In genomic region chr13:49569993-49570689, GRCh38 we compare ENCODE assay signal across 1 cellular context.
TF ChIP-seq lines count a peak whose summit lies in the region.

No MANE protein-coding gene starts in this region.

TF ChIP-seq in endothelial cell of umbilical vein, 7 proteins besides CTCF, POLR2A, EP300 and RAD21:
- TF ChIP-seq MAX (IDR thresholded peaks at IDR 0.05; ENCODE audit: insufficient read depth, insufficient read length) (no peak), FOS (IDR thresholded peaks at IDR 0.05; ENCODE audit: borderline replicate concordance, insufficient read depth, low read length) (peak; percentile 15)
TF ChIP-seq in endothelial cell of umbilical vein: peak in this region for 1.
